ENCODE assay signal across 25 cellular contexts in genomic region chr7:20441886-20442505, GRCh38.
DNase-seq lines count a peak whose midpoint lies in the region; ATAC-seq lines count a peak whose summit lies in the region.
"Had no signal": no experiment of that assay in that cellular context is flagged by ENCODE, and none has a peak within 500 bp of the region (broad histone marks: within the 10 kb centered on the region; RNA-seq: fewer than 3 reads in every experiment).

No MANE protein-coding gene starts in this region.

- no peaks in the 10 kb centered on the region for H3F3A ChIP-seq in GM23248 (ENCODE audit: insufficient read depth)

- in situ Hi-C loops in GM23248 (cut with MboI), result no loop called here

- DNase-seq in GM23248, result peak; percentile 13
- peak; percentile 25 for DNase-seq in T1000 (lab: John Stamatoyannopoulos, UW)
- DNase-seq in fibroblast of peridontal ligament (ENCODE audit: extremely low read depth), result peak; percentile 13
- DNase-seq in sciatic nerve (ENCODE audit: low spot score), result no peak
- DNase-seq in GOT3 (lab: John Stamatoyannopoulos, UW), result no peak
- DNase-seq in activated CD8-positive, alpha-beta memory T cell treated with anti-CD3 and anti-CD28 coated beads, Interleukin-2, amount 50 U/mL, for 4 hours, result no peak
- no peak for DNase-seq in GF-D8 (lab: John Stamatoyannopoulos, UW)
- DNase-seq: activated CD4-positive, alpha-beta T cell treated with anti-CD3 and anti-CD28 coated beads, Interleukin-2, amount 50 U/mL, for 1 hour; CD4-positive, alpha-beta T cell; DMS 273 treated with DMSO at 0.1 percent for 48 hours; effector CD4-positive, alpha-beta T cell; erythroblast; KG1; NCI-H1048; NCI-H1930; stimulated activated CD4-positive, alpha-beta T cell treated with anti-CD3 and anti-CD28 coated beads, Interleukin-15, amount 100 ng/mL, for 24 hours; stimulated activated naive CD8-positive, alpha-beta T cell treated with anti-CD3 and anti-CD28 coated beads, Interleukin-15, Interleukin-2, amounts not matched to agents 100 U/mL and 50 U/mL, for 24 hours had no signal

- no peak overlapping the region for H3K4me3 ChIP-seq in GM23248
- H3K4me3 ChIP-seq: ascending aorta, sigmoid colon had no signal

- 0 out of 2 replicates have a peak, but pooled peaks cover 8% of the 10 kb centered on the region for H3K27me3 ChIP-seq in GM23248 (replicated peaks; ENCODE audit: insufficient read depth)
- H3K27me3 ChIP-seq: ascending aorta, sigmoid colon had no signal

- intact Hi-C loops in sciatic nerve (cut with DNase I), result no loop called here

- no peaks in the 10 kb centered on the region for H3K79me2 ChIP-seq in GM23248 (ENCODE audit: insufficient read depth)
- H3K79me2 ChIP-seq: parathyroid adenoma had no signal

- no peaks in the 10 kb centered on the region for H3K9me3 ChIP-seq in GM23248 (ENCODE audit: low read depth)
- H3K9me3 ChIP-seq: ascending aorta had no signal

- H3K36me3 ChIP-seq in GM23248 (ENCODE audit: low read depth), result no peaks in the 10 kb centered on the region
- H3K36me3 ChIP-seq: ascending aorta, sigmoid colon had no signal

- WGBS in GM23248 (ENCODE audit: low coverage in 1 of 2, low lambda C conversion rate in 2 of 2, missing lambda C conversion rate in 2 of 2), 2 experiments, result 40 to 41% methylated on average over 6 of the region's 6 CpGs

- no peak overlapping the region for H3K27ac ChIP-seq in GM23248
- H3K27ac ChIP-seq: ascending aorta, parathyroid adenoma, sigmoid colon had no signal

- H2AFZ ChIP-seq in GM23248, result no peak overlapping the region
- H2AFZ ChIP-seq: parathyroid adenoma had no signal

- no peak overlapping the region for H3K9ac ChIP-seq in GM23248
- H3K9ac ChIP-seq: parathyroid adenoma had no signal

- H4K20me1 ChIP-seq in GM23248 (ENCODE audit: insufficient read depth), result no peaks in the 10 kb centered on the region

- H3K4me1 ChIP-seq in GM23248 (ENCODE audit: insufficient read depth), result no peaks in the 10 kb centered on the region
- H3K4me1 ChIP-seq: ascending aorta, parathyroid adenoma had no signal

- H3K9me2 ChIP-seq in GM23248 (ENCODE audit: insufficient read depth), result no peaks in the 10 kb centered on the region

- ATAC-seq in sciatic nerve, result peak; percentile 23
- no peak for ATAC-seq in HG03159 (IDR thresholded peaks at IDR 0.05; ENCODE audit: unreplicated experiment)
- ATAC-seq: activated T-helper 17 cell treated with anti-CD3 and anti-CD28 coated beads, Interleukin-2, amount 50 U/mL, for 72 hours; natural killer cell treated with Interleukin-12 subunit alpha and Interleukin-12 subunit beta and Interleukin-15 and Interleukin-18, amount 100 ng/mL, for 72 hours; SK-N-SH treated with all-trans-retinoic acid at 6 μM for 48 hours; stimulated activated naive CD8-positive, alpha-beta T cell treated with anti-CD3 and anti-CD28 coated beads, Interleukin-15, Interleukin-2, amounts not matched to agents 100 U/mL and 50 U/mL, for 24 hours; WTC11 had no signal

- H3K4me2 ChIP-seq in GM23248 (ENCODE audit: unreplicated experiment), result no peak overlapping the region

Comparison
In these comparisons a context has a peak if more than half of its experiments do, and no peak if none do; other contexts are left out.
1. DNase-seq: peak in GM23248 (single experiment), T1000 (single experiment) and fibroblast of peridontal ligament (single experiment); none in sciatic nerve (single experiment), GOT3 (single experiment), activated CD8-positive, alpha-beta memory T cell treated with anti-CD3 and anti-CD28 coated beads, Interleukin-2, amount 50 U/mL, for 4 hours (single experiment) and GF-D8 (single experiment).